Comparison of ENCODE assay signal across 1 cellular context in the genomic region with DNA sequence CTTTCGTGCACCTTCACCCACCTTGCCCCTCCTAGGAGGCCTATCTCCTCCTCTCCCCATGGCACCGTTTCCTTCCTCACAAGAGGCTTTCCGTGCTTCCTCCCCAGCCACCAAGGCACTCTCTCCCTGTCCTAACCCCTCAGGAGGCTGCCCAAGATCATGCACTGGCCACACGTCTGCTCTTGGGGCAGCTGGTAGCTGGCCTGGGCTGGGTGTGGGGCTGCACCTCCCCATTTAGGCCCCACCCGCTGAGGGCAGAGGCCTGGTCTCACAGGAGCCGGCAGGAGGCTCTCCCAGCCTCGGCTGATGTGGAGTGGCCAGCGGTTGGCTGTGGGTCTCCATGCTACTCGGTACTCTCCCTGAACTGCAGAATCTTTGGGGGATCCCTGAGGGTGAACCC.
TF ChIP-seq lines count a peak whose summit lies in the region.

No MANE protein-coding gene starts in this region.

TF ChIP-seq in WTC11, 78 proteins besides CTCF, POLR2A, EP300 and RAD21 (continued from another document):
- TF ChIP-seq, protein P1, sequence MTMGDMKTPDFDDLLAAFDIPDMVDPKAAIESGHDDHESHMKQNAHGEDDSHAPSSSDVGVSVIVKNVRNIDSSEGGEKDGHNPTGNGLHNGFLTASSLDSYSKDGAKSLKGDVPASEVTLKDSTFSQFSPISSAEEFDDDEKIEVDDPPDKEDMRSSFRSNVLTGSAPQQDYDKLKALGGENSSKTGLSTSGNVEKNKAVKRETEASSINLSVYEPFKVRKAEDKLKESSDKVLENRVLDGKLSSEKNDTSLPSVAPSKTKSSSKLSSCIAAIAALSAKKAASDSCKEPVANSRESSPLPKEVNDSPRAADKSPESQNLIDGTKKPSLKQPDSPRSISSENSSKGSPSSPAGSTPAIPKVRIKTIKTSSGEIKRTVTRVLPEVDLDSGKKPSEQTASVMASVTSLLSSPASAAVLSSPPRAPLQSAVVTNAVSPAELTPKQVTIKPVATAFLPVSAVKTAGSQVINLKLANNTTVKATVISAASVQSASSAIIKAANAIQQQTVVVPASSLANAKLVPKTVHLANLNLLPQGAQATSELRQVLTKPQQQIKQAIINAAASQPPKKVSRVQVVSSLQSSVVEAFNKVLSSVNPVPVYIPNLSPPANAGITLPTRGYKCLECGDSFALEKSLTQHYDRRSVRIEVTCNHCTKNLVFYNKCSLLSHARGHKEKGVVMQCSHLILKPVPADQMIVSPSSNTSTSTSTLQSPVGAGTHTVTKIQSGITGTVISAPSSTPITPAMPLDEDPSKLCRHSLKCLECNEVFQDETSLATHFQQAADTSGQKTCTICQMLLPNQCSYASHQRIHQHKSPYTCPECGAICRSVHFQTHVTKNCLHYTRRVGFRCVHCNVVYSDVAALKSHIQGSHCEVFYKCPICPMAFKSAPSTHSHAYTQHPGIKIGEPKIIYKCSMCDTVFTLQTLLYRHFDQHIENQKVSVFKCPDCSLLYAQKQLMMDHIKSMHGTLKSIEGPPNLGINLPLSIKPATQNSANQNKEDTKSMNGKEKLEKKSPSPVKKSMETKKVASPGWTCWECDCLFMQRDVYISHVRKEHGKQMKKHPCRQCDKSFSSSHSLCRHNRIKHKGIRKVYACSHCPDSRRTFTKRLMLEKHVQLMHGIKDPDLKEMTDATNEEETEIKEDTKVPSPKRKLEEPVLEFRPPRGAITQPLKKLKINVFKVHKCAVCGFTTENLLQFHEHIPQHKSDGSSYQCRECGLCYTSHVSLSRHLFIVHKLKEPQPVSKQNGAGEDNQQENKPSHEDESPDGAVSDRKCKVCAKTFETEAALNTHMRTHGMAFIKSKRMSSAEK (CRISPR knock-in tag; IDR thresholded peaks at IDR 0.05; ENCODE audit: borderline replicate concordance): no peak
- no peak for TF ChIP-seq ESRRA (CRISPR knock-in tag; IDR thresholded peaks at IDR 0.05; ENCODE audit: borderline replicate concordance)
